8 cellular contexts compared by ENCODE assay signal in the genomic region with DNA sequence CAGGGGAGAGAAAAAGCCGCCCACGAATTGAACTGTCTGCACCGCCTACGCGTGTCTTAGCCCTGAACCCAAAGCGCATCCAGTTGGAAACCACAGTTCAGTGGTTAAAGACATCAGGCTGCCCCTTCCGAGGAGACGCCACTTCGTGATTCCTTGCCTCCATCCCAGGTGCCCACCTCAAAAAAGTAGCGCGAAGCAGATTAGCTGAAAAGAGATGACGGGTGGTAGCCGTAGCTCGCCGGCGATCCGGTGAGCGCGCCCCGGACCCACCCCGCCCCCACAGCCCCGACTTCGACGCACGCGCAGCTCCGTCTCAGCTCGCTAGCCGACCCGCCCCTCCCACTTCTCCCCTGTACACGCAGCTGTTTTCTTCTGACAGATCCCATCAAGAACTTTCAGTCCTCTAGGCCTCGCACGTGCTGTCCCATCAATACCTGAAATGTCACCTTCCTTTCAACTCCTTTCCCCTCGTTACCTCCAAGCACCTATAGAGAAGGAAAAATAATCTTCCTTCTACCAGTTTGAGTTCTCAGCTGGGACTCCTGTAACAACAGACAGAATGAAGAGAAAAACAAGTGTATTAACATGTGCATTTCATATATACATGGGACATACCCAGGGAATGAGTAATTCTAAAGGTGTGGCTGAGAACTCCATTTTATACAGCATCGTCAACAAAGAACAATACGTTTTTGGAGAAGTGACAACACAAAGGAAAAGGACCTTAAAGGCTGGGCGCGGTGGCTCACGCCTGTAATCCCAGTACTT. TPM values are rescaled to one million over a fixed set of nuclear protein-coding genes. Genes with fewer than 3 reads are reported as not detected.
DNase-seq lines count a peak whose midpoint lies in the region; ATAC-seq and TF ChIP-seq lines count a peak whose summit lies in the region.

No MANE protein-coding gene starts in this region.

- DNase-seq in D341Med (ENCODE audit: low spot score), result peak; percentile 90
- no peak for DNase-seq in Panc1 (ENCODE audit: low read depth, low spot score)
- DNase-seq in activated T-helper 1 cell treated with anti-CD3 and anti-CD28 coated beads, Interleukin-2, amount 50 U/mL, for 16 hours (ENCODE audit: low read depth in 1 of 2, low spot score in 1 of 2), result peak; percentile 61 to 66
- DNase-seq in fibroblast of mammary gland (ENCODE audit: low read depth), result peak; percentile 77
- DNase-seq in naive thymus-derived CD8-positive, alpha-beta T cell, result peak; percentile 67 to 90 (median 79)

- H3K27ac Mint-ChIP-seq in naive thymus-derived CD8-positive, alpha-beta T cell, result peak overlapping the region; percentile 87 to 100 (median 95)
- H3K27ac Mint-ChIP-seq in stimulated activated memory B cell treated with anti-CD40 and anti-IgM and Interleukin-4, amounts not matched to agents 10 μg/mL and 1 μg/mL and 100 μg/mL, for 72 hours, result peak overlapping the region; percentile 70

- BruUV-seq in Panc1 (replicated peaks; lab: Mats Ljungman, UMichigan), result no TSS peak

- peaks cover 3% of the 10 kb centered on the region for H3K4me1 ChIP-seq in Panc1 (ENCODE audit: control insufficient read depth, insufficient read depth, low read length)

- peaks cover 0 to 3% (median 0%) of the 10 kb centered on the region in 5 donors for H3K27me3 Mint-ChIP-seq in naive thymus-derived CD8-positive, alpha-beta T cell
- H3K27me3 Mint-ChIP-seq in stimulated activated memory B cell treated with anti-CD40 and anti-IgM and Interleukin-4, amounts not matched to agents 10 μg/mL and 1 μg/mL and 100 μg/mL, for 72 hours, result peaks cover 6% of the 10 kb centered on the region

- peaks cover 0 to 2% (median 0%) of the 10 kb centered on the region in 3 donors for H3K36me3 Mint-ChIP-seq in naive thymus-derived CD8-positive, alpha-beta T cell
- H3K36me3 Mint-ChIP-seq in stimulated activated memory B cell treated with anti-CD40 and anti-IgM and Interleukin-4, amounts not matched to agents 10 μg/mL and 1 μg/mL and 100 μg/mL, for 72 hours, result no peaks in the 10 kb centered on the region

- no peaks in the 10 kb centered on the region for H3K9me3 ChIP-seq in Panc1 (ENCODE audit: control insufficient read depth, insufficient read depth, low read depth, low read length)

- no peaks in the 10 kb centered on the region for H3K27me3 ChIP-seq in Panc1 (ENCODE audit: control insufficient read depth, insufficient read depth, low read length)

- TF ChIP-seq CTCF in Panc1 (IDR thresholded peaks at IDR 0.05) (no peak), fibroblast of mammary gland (conservative IDR thresholded peaks at IDR 0.05; ENCODE audit: control insufficient read depth, insufficient read depth, low read depth, low read length) (no peak)

- peak overlapping the region; percentile 82 to 99 (median 92) for H3K4me3 Mint-ChIP-seq in naive thymus-derived CD8-positive, alpha-beta T cell
- H3K4me3 Mint-ChIP-seq in stimulated activated memory B cell treated with anti-CD40 and anti-IgM and Interleukin-4, amounts not matched to agents 10 μg/mL and 1 μg/mL and 100 μg/mL, for 72 hours, result peak overlapping the region; percentile 79

- TF ChIP-seq EP300 in Ishikawa (IDR thresholded peaks at IDR 0.05; ENCODE audit: borderline replicate concordance), result no peak

- peaks cover 21 to 61% (median 51%) of the 10 kb centered on the region in 4 donors for H3K4me1 Mint-ChIP-seq in naive thymus-derived CD8-positive, alpha-beta T cell
- H3K4me1 Mint-ChIP-seq in stimulated activated memory B cell treated with anti-CD40 and anti-IgM and Interleukin-4, amounts not matched to agents 10 μg/mL and 1 μg/mL and 100 μg/mL, for 72 hours, result peaks cover 37% of the 10 kb centered on the region

- H3K27ac ChIP-seq in Panc1 (ENCODE audit: low read length), result peak overlapping the region; percentile 62

- H3K4me3 ChIP-seq in Panc1 (ENCODE audit: low read depth in 2 of 2, low read length in 2 of 2) (peak overlapping the region; percentile 65 to 84), fibroblast of mammary gland (ENCODE audit: control insufficient read depth, low read depth, low read length) (peak overlapping the region; percentile 87)

- intact Hi-C loops in Panc1 (cut with micrococcal nuclease; ENCODE audit: unreplicated experiment), result loop anchor here (5.0 kb wide), 1 partner anchor 56 kb away; a partner anchor contains a TSS

- ATAC-seq in GM21526 (IDR thresholded peaks at IDR 0.05; ENCODE audit: low FRiP score, unreplicated experiment), result peak; percentile 40
- ATAC-seq in Panc1, result peak; percentile 61
- peak; percentile 70 to 75 for ATAC-seq in naive thymus-derived CD8-positive, alpha-beta T cell
- peak; percentile 84 for ATAC-seq in stimulated activated memory B cell treated with anti-CD40 and anti-IgM and Interleukin-4, amounts not matched to agents 10 μg/mL and 1 μg/mL and 100 μg/mL, for 72 hours

- CTCF ChIA-PET in Panc1 (lab: Charles Lee), result no interaction called here

- H3K36me3 ChIP-seq in Panc1 (ENCODE audit: control insufficient read depth, insufficient read depth, low read length), result no peaks in the 10 kb centered on the region

- TF ChIP-seq RAD21 in Ishikawa (IDR thresholded peaks at IDR 0.05; ENCODE audit: low read depth), result no peak

- POLR2A ChIA-PET in Panc1 (lab: Charles Lee), result interaction anchor here (0.7 kb wide), 1 partner anchor 55 kb away, joined by 3 read pairs; a partner anchor contains a TSS
- POLR2A ChIA-PET in naive thymus-derived CD8-positive, alpha-beta T cell (lab: Charles Lee), result interaction anchor here (0.6 to 4.7 kb wide), 7 partner anchors 11 to 984 kb away, joined by 4 to 37 read pairs (median 7); a partner anchor contains a TSS

- H3K9me3 Mint-ChIP-seq in naive thymus-derived CD8-positive, alpha-beta T cell, result peaks cover 0 to 4% (median 0%) of the 10 kb centered on the region in 9 donors
- no peaks in the 10 kb centered on the region for H3K9me3 Mint-ChIP-seq in stimulated activated memory B cell treated with anti-CD40 and anti-IgM and Interleukin-4, amounts not matched to agents 10 μg/mL and 1 μg/mL and 100 μg/mL, for 72 hours

- in situ Hi-C loops in Panc1 (cut with HindIII; ENCODE audit: low pct_unique_long_range_greater_than_20kb, low sequenced_read_pairs), result no loop called here

TF ChIP-seq in Ishikawa, 13 proteins besides CTCF, POLR2A, EP300 and RAD21:
- TF ChIP-seq CEBPB (IDR thresholded peaks at IDR 0.05) (no peak), CREB1 (IDR thresholded peaks at IDR 0.05; ENCODE audit: low read depth) (no peak), TEAD4 (IDR thresholded peaks at IDR 0.05) (peak; percentile 59; the same call in 1 of the 2 replicates), EGR1 (IDR thresholded peaks at IDR 0.05) (peak; percentile 83)
- TF ChIP-seq, protein P1, sequence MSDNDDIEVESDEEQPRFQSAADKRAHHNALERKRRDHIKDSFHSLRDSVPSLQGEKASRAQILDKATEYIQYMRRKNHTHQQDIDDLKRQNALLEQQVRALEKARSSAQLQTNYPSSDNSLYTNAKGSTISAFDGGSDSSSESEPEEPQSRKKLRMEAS (IDR thresholded peaks at IDR 0.05), result peak; percentile 96

RNA-seq across cellular contexts. Expression of a gene that starts 49.5 kb away (rescaled TPM):
- not detected for total RNA-seq in Panc1 (2021; ENCODE audit: unreplicated experiment)
- not detected for polyA plus RNA-seq in Panc1 (2012; ENCODE audit: insufficient read length)
- total RNA-seq in naive thymus-derived CD8-positive, alpha-beta T cell, result not detected
- polyA plus RNA-seq in naive thymus-derived CD8-positive, alpha-beta T cell, result not detected

RNA-seq across cellular contexts. Expression of a gene that starts 54.7 kb away (rescaled TPM):
- 35.3 TPM for total RNA-seq in Panc1 (2021; ENCODE audit: unreplicated experiment)
- 20.2 TPM for polyA plus RNA-seq in Panc1 (2012; ENCODE audit: insufficient read length)
- 10 to 100 TPM; 46.7 to 50.5 TPM for total RNA-seq in naive thymus-derived CD8-positive, alpha-beta T cell
- 10 to 100 TPM; 19.5 to 34.8 (median 19.6) TPM for polyA plus RNA-seq in naive thymus-derived CD8-positive, alpha-beta T cell

RNA-seq across cellular contexts. Expression of a gene that starts 57.5 kb away (rescaled TPM):
- total RNA-seq in Panc1 (2021; ENCODE audit: unreplicated experiment), result not detected
- polyA plus RNA-seq in Panc1 (2012; ENCODE audit: insufficient read length), result not detected
- total RNA-seq in naive thymus-derived CD8-positive, alpha-beta T cell, result not detected
- not detected for polyA plus RNA-seq in naive thymus-derived CD8-positive, alpha-beta T cell
